Comparison of ENCODE assay signal across 12 cellular contexts in the genomic region with DNA sequence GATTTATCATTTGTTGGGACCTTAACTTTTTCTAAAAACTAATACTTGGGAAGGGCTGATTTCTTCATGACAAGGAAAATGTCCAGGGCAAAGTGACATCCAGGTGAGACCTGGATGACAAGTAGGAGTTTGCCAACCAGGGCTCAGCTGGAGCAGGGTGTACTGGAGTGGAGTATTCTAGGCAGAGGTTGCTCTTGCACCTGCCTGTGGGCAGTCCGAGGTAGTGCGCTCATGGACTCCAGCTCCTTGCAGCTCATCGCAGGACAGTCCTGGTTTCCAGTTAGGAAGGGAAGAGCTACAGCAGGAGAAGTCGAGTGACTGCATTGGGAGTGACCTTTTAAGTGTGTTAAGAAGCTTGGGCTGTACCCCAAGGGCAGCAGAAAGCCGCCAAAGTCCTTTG.
A peak's percentile ranks its signal among the peaks of the same experiment; 100 is the strongest.
DNase-seq lines count a peak whose midpoint lies in the region; ATAC-seq, FAIRE-seq and TF ChIP-seq lines count a peak whose summit lies in the region.
"Had no signal": no experiment of that assay in that cellular context is flagged by ENCODE, and none has a peak within 500 bp of the region (broad histone marks: within the 10 kb centered on the region; RNA-seq: fewer than 3 reads in every experiment).

No MANE protein-coding gene starts in this region.

- H3K27ac Mint-ChIP-seq in Caco-2 (ENCODE audit: unreplicated experiment) = no peak overlapping the region
- H3K27ac Mint-ChIP-seq: activated CD4-positive, alpha-beta memory T cell treated with anti-CD3 and anti-CD28 coated beads, Interleukin-2, amount 10 ng/mL, durations not matched to agents 7 days and 5 days had no signal

- DNase-seq in Caco-2 (peak; percentile 42 to 45), NCI-H82 treated with DMSO at 0.1 percent for 48 hours (lab: John Stamatoyannopoulos, UW; ENCODE audit: unreplicated experiment) (peak; percentile 70), iPS-NIHi11 (ENCODE audit: low spot score) (peak; percentile 57), NCI-H2171 (lab: John Stamatoyannopoulos, UW) (no peak), RWPE1 (ENCODE audit: low spot score) (no peak), suprapubic skin (ENCODE audit: low spot score in 2 of 2) (no peak), HTR-8/SVneo (ENCODE audit: insufficient read length, low spot score) (no peak)
- DNase-seq: activated CD4-positive, alpha-beta memory T cell treated with anti-CD3 and anti-CD28 coated beads, Interleukin-2, amount 10 ng/mL, durations not matched to agents 7 days and 5 days; activated naive CD4-positive, alpha-beta T cell treated with anti-CD3 and anti-CD28 coated beads, Interleukin-2, amount 50 U/mL, for 16 hours; kidney had no signal

- POLR2A ChIA-PET in Caco-2 (lab: Charles Lee) (no interaction called here), RWPE1 (lab: Yijun Ruan, JAX; ENCODE audit: low non-redundant PET) (no interaction called here)

- no peaks in the 10 kb centered on the region for H3K9me3 Mint-ChIP-seq in Caco-2 (ENCODE audit: unreplicated experiment)
- H3K9me3 Mint-ChIP-seq: activated CD4-positive, alpha-beta memory T cell treated with anti-CD3 and anti-CD28 coated beads, Interleukin-2, amount 10 ng/mL, durations not matched to agents 7 days and 5 days had no signal

- H3K36me3 Mint-ChIP-seq in Caco-2 (ENCODE audit: insufficient read depth, unreplicated experiment) = no peaks in the 10 kb centered on the region

- no peaks in the 10 kb centered on the region for H3K4me1 Mint-ChIP-seq in Caco-2 (ENCODE audit: low read depth, unreplicated experiment)
- H3K4me1 Mint-ChIP-seq: activated CD4-positive, alpha-beta memory T cell treated with anti-CD3 and anti-CD28 coated beads, Interleukin-2, amount 10 ng/mL, durations not matched to agents 7 days and 5 days had no signal

- H3K27me3 Mint-ChIP-seq in Caco-2 (ENCODE audit: insufficient read depth, unreplicated experiment) = peaks cover 2% of the 10 kb centered on the region
- H3K27me3 Mint-ChIP-seq: activated CD4-positive, alpha-beta memory T cell treated with anti-CD3 and anti-CD28 coated beads, Interleukin-2, amount 10 ng/mL, durations not matched to agents 7 days and 5 days had no signal

- no peaks in the 10 kb centered on the region for H3K36me3 ChIP-seq in Caco-2 (ENCODE audit: control insufficient read depth, insufficient read depth, low read length)
- H3K36me3 ChIP-seq in suprapubic skin = peaks cover 33% of the 10 kb centered on the region

- H3K4me3 ChIP-seq in Caco-2 (ENCODE audit: low read depth, low read length) = no peak overlapping the region
- no peak overlapping the region for H3K4me3 ChIP-seq in suprapubic skin

- TF ChIP-seq EP300 in suprapubic skin (IDR thresholded peaks at IDR 0.05) = no peak

- H3K27ac ChIP-seq in RWPE1 = no peak overlapping the region
- no peak overlapping the region for H3K27ac ChIP-seq in suprapubic skin

- TF ChIP-seq CTCF in Caco-2 (IDR thresholded peaks at IDR 0.05; ENCODE audit: insufficient read depth in 1 of 2, low read depth in 1 of 2, low read length in 1 of 2, severe bottlenecking in 1 of 2, unreplicated experiment in 1 of 2) = peak in 1 of 2 experiments; percentile 46
- TF ChIP-seq CTCF in RWPE1 (conservative IDR thresholded peaks at IDR 0.05; ENCODE audit: low read depth) = no peak
- TF ChIP-seq CTCF in suprapubic skin (IDR thresholded peaks at IDR 0.05) = peak in 1 of 2 donors; percentile 8

- intact Hi-C loops in Caco-2 (cut with micrococcal nuclease; ENCODE audit: unreplicated experiment) = no loop called here

- no peak for TF ChIP-seq POLR2A in suprapubic skin (IDR thresholded peaks at IDR 0.05)

- H3K9me3 ChIP-seq in Caco-2 (no peaks in the 10 kb centered on the region), suprapubic skin (no peaks in the 10 kb centered on the region)

- CTCF ChIA-PET in Caco-2 (lab: Charles Lee) (interaction anchor here (0.6 to 0.8 kb wide), 2 partner anchors 128 to 180 kb away, joined by 3 to 4 read pairs; no protein-coding TSS in a partner anchor), RWPE1 (lab: Yijun Ruan, JAX) (no interaction called here)

- H3K4me1 ChIP-seq in Caco-2 (no peaks in the 10 kb centered on the region), suprapubic skin (peaks cover 4% of the 10 kb centered on the region)

- ATAC-seq in GM18867 (IDR thresholded peaks at IDR 0.05; ENCODE audit: unreplicated experiment) = peak; percentile 65

- no peak overlapping the region for H3K4me3 Mint-ChIP-seq in Caco-2 (ENCODE audit: unreplicated experiment)
- H3K4me3 Mint-ChIP-seq: activated CD4-positive, alpha-beta memory T cell treated with anti-CD3 and anti-CD28 coated beads, Interleukin-2, amount 10 ng/mL, durations not matched to agents 7 days and 5 days had no signal

- FAIRE-seq in HTR-8/SVneo (lab: Jason Lieb, UNC) = no peak
- FAIRE-seq: colon, kidney had no signal

- no peaks in the 10 kb centered on the region for H3K27me3 ChIP-seq in Caco-2 (replicated peaks; ENCODE audit: control insufficient read depth, insufficient read depth, low read length)
- no peaks in the 10 kb centered on the region for H3K27me3 ChIP-seq in suprapubic skin

- WGBS in suprapubic skin = 90% methylated on average over 5 of the region's 5 CpGs

- BruUV-seq in Caco-2 (replicated peaks; lab: Mats Ljungman, UMichigan) = no TSS peak

Comparison
In these comparisons a context has a peak if more than half of its experiments do, and no peak if none do; other contexts are left out.
1. DNase-seq: peak in Caco-2 (2 of 2), NCI-H82 treated with DMSO at 0.1 percent for 48 hours (single experiment) and iPS-NIHi11 (single experiment); none in NCI-H2171 (single experiment), RWPE1 (single experiment), suprapubic skin (0 of 2) and HTR-8/SVneo (single experiment).